13 cellular contexts compared by ENCODE assay signal in the genomic region with DNA sequence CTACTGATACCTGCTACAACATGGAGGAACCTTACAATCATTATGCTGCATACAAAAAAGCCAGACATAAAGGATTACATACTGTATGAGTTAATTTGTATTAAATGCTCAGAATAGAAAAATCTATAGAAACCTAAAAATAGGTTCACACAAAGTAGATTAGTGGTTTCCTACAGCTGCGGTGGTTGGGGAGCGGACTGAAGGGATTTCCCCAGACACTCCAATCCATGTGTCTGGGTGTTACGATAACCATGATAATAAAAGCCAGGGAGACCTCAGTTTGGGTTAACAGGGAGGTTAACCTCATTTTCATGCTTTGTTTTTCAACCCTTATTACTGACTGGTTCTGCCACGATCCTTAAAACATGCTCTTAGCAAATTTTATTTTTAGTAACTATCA.
"Had no signal": no experiment of that assay in that cellular context is flagged by ENCODE, and none has a peak within 500 bp of the region (broad histone marks: within the 10 kb centered on the region; RNA-seq: fewer than 3 reads in every experiment).

No MANE protein-coding gene starts in this region.

- H3K27ac ChIP-seq: epithelial cell of prostate, gastrocnemius medialis, neural progenitor cell, ovary, tibial nerve had no signal

- H3K4me1 ChIP-seq: tibial nerve had no signal

- H3K4me3 ChIP-seq: coronary artery, gastrocnemius medialis, neural progenitor cell, ovary, tibial nerve had no signal

- H3K4me2 ChIP-seq: neural progenitor cell had no signal

- FAIRE-seq: TTC549 had no signal

- H3K27me3 ChIP-seq: gastrocnemius medialis, neural progenitor cell, ovary had no signal

- DNase-seq: activated CD4-positive, alpha-beta T cell treated with anti-CD3 and anti-CD28 coated beads, Interleukin-2, amount 50 U/mL, for 48 hours; effector CD8-positive, alpha-beta T cell; gastrocnemius medialis; left ventricle myocardium superior; mesendoderm; ovary; stimulated activated CD4-positive, alpha-beta T cell treated with anti-CD3 and anti-CD28 coated beads, Interleukin-15, amount 100 ng/mL, for 24 hours; stimulated activated CD4-positive, alpha-beta T cell treated with anti-CD3 and anti-CD28 coated beads, Interleukin-4, amount 100 ng/mL, for 24 hours had no signal

- H3K36me3 ChIP-seq: gastrocnemius medialis, neural progenitor cell, ovary, tibial nerve had no signal

- H3K36me3 Mint-ChIP-seq: neural progenitor cell had no signal

- H3K4me3 Mint-ChIP-seq: neural progenitor cell had no signal

- ATAC-seq: gastrocnemius medialis, left ventricle myocardium superior had no signal

- H2AFZ ChIP-seq: neural progenitor cell had no signal

- H3K9ac ChIP-seq: neural progenitor cell had no signal

- H3K27ac Mint-ChIP-seq: neural progenitor cell had no signal

- H3K9me3 ChIP-seq: gastrocnemius medialis, ovary, tibial nerve had no signal
